In the genomic region with DNA sequence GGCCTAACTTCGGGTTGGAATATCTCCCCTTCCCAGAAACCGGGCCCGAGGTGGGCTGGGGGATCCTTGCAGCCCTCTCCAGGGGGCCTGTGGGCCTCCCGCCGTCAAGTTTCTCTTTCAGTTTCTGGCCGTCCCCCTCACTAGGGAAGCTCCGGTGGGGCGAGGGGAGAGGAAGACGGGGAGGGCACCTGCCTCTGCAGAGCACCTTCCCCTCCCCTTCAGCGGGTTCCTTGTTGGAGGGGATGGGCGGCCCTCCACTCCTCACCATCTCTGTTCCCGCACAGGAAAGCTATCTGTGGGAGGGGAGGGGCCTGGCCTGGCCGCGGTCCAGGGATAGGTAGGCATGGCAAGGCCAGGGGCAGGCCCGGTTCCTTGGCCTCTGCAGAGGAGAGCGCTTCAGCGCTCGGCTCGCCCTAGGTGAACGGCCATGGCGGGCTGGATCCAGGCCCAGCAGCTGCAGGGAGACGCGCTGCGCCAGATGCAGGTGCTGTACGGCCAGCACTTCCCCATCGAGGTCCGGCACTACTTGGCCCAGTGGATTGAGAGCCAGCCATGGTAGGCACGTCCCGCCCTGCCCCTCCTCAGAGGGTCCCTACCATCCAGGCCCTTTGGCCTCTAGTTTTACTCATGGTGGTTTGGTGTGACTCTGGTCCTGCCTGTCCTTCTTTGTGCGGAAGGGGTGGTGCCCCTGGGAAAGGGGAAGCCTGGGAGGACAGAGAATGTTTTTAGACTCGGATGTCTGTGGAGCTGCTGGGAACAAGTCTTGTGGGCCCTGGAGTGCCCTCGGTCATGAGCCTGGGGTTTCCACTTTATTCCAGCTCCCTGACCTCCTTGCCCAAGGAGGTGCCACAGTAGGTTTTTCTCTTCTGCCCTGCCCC, we compare ENCODE assay signal across 1 cellular context.
TF ChIP-seq lines count a peak whose summit lies in the region.

No MANE protein-coding gene starts in this region.

TF ChIP-seq in HepG2, 621 proteins besides CTCF, POLR2A, EP300 and RAD21 (continues in another document):
- TF ChIP-seq, protein P1, sequence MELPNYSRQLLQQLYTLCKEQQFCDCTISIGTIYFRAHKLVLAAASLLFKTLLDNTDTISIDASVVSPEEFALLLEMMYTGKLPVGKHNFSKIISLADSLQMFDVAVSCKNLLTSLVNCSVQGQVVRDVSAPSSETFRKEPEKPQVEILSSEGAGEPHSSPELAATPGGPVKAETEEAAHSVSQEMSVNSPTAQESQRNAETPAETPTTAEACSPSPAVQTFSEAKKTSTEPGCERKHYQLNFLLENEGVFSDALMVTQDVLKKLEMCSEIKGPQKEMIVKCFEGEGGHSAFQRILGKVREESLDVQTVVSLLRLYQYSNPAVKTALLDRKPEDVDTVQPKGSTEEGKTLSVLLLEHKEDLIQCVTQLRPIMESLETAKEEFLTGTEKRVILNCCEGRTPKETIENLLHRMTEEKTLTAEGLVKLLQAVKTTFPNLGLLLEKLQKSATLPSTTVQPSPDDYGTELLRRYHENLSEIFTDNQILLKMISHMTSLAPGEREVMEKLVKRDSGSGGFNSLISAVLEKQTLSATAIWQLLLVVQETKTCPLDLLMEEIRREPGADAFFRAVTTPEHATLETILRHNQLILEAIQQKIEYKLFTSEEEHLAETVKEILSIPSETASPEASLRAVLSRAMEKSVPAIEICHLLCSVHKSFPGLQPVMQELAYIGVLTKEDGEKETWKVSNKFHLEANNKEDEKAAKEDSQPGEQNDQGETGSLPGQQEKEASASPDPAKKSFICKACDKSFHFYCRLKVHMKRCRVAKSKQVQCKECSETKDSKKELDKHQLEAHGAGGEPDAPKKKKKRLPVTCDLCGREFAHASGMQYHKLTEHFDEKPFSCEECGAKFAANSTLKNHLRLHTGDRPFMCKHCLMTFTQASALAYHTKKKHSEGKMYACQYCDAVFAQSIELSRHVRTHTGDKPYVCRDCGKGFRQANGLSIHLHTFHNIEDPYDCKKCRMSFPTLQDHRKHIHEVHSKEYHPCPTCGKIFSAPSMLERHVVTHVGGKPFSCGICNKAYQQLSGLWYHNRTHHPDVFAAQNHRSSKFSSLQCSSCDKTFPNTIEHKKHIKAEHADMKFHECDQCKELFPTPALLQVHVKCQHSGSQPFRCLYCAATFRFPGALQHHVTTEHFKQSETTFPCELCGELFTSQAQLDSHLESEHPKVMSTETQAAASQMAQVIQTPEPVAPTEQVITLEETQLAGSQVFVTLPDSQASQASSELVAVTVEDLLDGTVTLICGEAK (IDR thresholded peaks at IDR 0.05): no peak
- TF ChIP-seq, protein P1 (CRISPR knock-in tag; IDR thresholded peaks at IDR 0.05): no peak
- TF ChIP-seq RARG (CRISPR knock-in tag; IDR thresholded peaks at IDR 0.05; ENCODE audit: low read depth) (no peak), CC2D1A (CRISPR knock-in tag; IDR thresholded peaks at IDR 0.05) (no peak), TMF1 (CRISPR knock-in tag; IDR thresholded peaks at IDR 0.05; ENCODE audit: low read depth) (no peak), ZNF75D (CRISPR knock-in tag; IDR thresholded peaks at IDR 0.05; ENCODE audit: borderline replicate concordance) (no peak), ZNF83 (CRISPR knock-in tag; IDR thresholded peaks at IDR 0.05; ENCODE audit: borderline replicate concordance) (no peak), MTA3 (CRISPR knock-in tag; IDR thresholded peaks at IDR 0.05) (no peak), FOSL2 (CRISPR knock-in tag; IDR thresholded peaks at IDR 0.05) (no peak), ZBTB38 (CRISPR knock-in tag; IDR thresholded peaks at IDR 0.05) (peak; percentile 92), ZNF749 (CRISPR knock-in tag; IDR thresholded peaks at IDR 0.05; ENCODE audit: borderline replicate concordance) (no peak), NAIF1 (CRISPR knock-in tag; IDR thresholded peaks at IDR 0.05; ENCODE audit: borderline replicate concordance) (no peak), NCOA1 (CRISPR knock-in tag; IDR thresholded peaks at IDR 0.05) (no peak), SMARCE1 (IDR thresholded peaks at IDR 0.05; ENCODE audit: borderline replicate concordance) (no peak), ZFP90 (CRISPR knock-in tag; IDR thresholded peaks at IDR 0.05; ENCODE audit: borderline replicate concordance) (0 out of 2 replicates have a peak, but pooled peaks have one; percentile 5), KLF16 (CRISPR knock-in tag; IDR thresholded peaks at IDR 0.05) (no peak), NR3C1 (CRISPR knock-in tag; IDR thresholded peaks at IDR 0.05) (no peak), JUNB (CRISPR knock-in tag; IDR thresholded peaks at IDR 0.05; ENCODE audit: borderline replicate concordance) (no peak), SRF (IDR thresholded peaks at IDR 0.05; ENCODE audit: low read depth, low read length) (no peak), DNMT3B (CRISPR knock-in tag; conservative IDR thresholded peaks at IDR 0.05) (no peak), MAFG (CRISPR knock-in tag; IDR thresholded peaks at IDR 0.05) (0 out of 2 replicates have a peak, but pooled peaks have one; percentile 1), ZNF761 (CRISPR knock-in tag; conservative IDR thresholded peaks at IDR 0.05) (no peak), ISL2 (CRISPR knock-in tag; IDR thresholded peaks at IDR 0.05) (no peak), KDM5A (IDR thresholded peaks at IDR 0.05; ENCODE audit: borderline replicate concordance, low read length) (no peak), NFIB (CRISPR knock-in tag; IDR thresholded peaks at IDR 0.05; ENCODE audit: borderline replicate concordance) (no peak)
- TF ChIP-seq, protein P2, sequence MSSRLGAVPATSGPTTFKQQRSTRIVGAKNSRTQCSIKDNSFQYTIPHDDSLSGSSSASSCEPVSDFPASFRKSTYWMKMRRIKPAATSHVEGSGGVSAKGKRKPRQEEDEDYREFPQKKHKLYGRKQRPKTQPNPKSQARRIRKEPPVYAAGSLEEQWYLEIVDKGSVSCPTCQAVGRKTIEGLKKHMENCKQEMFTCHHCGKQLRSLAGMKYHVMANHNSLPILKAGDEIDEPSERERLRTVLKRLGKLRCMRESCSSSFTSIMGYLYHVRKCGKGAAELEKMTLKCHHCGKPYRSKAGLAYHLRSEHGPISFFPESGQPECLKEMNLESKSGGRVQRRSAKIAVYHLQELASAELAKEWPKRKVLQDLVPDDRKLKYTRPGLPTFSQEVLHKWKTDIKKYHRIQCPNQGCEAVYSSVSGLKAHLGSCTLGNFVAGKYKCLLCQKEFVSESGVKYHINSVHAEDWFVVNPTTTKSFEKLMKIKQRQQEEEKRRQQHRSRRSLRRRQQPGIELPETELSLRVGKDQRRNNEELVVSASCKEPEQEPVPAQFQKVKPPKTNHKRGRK (CRISPR knock-in tag; IDR thresholded peaks at IDR 0.05): no peak
- TF ChIP-seq, protein P3, sequence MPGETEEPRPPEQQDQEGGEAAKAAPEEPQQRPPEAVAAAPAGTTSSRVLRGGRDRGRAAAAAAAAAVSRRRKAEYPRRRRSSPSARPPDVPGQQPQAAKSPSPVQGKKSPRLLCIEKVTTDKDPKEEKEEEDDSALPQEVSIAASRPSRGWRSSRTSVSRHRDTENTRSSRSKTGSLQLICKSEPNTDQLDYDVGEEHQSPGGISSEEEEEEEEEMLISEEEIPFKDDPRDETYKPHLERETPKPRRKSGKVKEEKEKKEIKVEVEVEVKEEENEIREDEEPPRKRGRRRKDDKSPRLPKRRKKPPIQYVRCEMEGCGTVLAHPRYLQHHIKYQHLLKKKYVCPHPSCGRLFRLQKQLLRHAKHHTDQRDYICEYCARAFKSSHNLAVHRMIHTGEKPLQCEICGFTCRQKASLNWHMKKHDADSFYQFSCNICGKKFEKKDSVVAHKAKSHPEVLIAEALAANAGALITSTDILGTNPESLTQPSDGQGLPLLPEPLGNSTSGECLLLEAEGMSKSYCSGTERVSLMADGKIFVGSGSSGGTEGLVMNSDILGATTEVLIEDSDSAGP (CRISPR knock-in tag; IDR thresholded peaks at IDR 0.05; ENCODE audit: borderline replicate concordance): 0 out of 2 replicates have a peak, but pooled peaks have one; percentile 43
- TF ChIP-seq, protein P4, sequence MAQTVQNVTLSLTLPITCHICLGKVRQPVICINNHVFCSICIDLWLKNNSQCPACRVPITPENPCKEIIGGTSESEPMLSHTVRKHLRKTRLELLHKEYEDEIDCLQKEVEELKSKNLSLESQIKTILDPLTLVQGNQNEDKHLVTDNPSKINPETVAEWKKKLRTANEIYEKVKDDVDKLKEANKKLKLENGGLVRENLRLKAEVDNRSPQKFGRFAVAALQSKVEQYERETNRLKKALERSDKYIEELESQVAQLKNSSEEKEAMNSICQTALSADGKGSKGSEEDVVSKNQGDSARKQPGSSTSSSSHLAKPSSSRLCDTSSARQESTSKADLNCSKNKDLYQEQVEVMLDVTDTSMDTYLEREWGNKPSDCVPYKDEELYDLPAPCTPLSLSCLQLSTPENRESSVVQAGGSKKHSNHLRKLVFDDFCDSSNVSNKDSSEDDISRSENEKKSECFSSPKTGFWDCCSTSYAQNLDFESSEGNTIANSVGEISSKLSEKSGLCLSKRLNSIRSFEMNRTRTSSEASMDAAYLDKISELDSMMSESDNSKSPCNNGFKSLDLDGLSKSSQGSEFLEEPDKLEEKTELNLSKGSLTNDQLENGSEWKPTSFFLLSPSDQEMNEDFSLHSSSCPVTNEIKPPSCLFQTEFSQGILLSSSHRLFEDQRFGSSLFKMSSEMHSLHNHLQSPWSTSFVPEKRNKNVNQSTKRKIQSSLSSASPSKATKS (CRISPR knock-in tag; IDR thresholded peaks at IDR 0.05): no peak
- TF ChIP-seq, protein P5, sequence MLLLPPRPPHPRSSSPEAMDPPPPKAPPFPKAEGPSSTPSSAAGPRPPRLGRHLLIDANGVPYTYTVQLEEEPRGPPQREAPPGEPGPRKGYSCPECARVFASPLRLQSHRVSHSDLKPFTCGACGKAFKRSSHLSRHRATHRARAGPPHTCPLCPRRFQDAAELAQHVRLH (CRISPR knock-in tag; IDR thresholded peaks at IDR 0.05; ENCODE audit: borderline replicate concordance, low read depth): no peak
- TF ChIP-seq, protein P6, sequence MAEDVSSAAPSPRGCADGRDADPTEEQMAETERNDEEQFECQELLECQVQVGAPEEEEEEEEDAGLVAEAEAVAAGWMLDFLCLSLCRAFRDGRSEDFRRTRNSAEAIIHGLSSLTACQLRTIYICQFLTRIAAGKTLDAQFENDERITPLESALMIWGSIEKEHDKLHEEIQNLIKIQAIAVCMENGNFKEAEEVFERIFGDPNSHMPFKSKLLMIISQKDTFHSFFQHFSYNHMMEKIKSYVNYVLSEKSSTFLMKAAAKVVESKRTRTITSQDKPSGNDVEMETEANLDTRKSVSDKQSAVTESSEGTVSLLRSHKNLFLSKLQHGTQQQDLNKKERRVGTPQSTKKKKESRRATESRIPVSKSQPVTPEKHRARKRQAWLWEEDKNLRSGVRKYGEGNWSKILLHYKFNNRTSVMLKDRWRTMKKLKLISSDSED (CRISPR knock-in tag; IDR thresholded peaks at IDR 0.05): no peak
- TF ChIP-seq, protein P7, sequence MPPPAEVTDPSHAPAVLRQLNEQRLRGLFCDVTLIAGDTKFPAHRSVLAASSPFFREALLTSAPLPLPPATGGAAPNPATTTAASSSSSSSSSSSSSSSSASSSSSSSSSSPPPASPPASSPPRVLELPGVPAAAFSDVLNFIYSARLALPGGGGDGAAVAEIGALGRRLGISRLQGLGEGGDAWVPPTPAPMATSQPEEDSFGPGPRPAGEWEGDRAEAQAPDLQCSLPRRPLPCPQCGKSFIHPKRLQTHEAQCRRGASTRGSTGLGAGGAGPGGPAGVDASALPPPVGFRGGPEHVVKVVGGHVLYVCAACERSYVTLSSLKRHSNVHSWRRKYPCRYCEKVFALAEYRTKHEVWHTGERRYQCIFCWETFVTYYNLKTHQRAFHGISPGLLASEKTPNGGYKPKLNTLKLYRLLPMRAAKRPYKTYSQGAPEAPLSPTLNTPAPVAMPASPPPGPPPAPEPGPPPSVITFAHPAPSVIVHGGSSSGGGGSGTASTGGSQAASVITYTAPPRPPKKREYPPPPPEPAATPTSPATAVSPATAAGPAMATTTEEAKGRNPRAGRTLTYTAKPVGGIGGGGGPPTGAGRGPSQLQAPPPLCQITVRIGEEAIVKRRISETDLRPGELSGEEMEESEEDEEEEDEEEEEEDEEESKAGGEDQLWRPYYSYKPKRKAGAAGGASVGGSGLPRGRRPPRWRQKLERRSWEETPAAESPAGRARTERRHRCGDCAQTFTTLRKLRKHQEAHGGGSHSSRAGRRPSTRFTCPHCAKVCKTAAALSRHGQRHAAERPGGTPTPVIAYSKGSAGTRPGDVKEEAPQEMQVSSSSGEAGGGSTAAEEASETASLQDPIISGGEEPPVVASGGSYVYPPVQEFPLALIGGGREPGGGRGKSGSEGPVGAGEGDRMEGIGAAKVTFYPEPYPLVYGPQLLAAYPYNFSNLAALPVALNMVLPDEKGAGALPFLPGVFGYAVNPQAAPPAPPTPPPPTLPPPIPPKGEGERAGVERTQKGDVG (CRISPR knock-in tag; IDR thresholded peaks at IDR 0.05; ENCODE audit: borderline replicate concordance): peak; percentile 61; the same call in 1 of the 2 replicates
